Comparison of ENCODE assay signal across 23 cellular contexts in the genomic region with DNA sequence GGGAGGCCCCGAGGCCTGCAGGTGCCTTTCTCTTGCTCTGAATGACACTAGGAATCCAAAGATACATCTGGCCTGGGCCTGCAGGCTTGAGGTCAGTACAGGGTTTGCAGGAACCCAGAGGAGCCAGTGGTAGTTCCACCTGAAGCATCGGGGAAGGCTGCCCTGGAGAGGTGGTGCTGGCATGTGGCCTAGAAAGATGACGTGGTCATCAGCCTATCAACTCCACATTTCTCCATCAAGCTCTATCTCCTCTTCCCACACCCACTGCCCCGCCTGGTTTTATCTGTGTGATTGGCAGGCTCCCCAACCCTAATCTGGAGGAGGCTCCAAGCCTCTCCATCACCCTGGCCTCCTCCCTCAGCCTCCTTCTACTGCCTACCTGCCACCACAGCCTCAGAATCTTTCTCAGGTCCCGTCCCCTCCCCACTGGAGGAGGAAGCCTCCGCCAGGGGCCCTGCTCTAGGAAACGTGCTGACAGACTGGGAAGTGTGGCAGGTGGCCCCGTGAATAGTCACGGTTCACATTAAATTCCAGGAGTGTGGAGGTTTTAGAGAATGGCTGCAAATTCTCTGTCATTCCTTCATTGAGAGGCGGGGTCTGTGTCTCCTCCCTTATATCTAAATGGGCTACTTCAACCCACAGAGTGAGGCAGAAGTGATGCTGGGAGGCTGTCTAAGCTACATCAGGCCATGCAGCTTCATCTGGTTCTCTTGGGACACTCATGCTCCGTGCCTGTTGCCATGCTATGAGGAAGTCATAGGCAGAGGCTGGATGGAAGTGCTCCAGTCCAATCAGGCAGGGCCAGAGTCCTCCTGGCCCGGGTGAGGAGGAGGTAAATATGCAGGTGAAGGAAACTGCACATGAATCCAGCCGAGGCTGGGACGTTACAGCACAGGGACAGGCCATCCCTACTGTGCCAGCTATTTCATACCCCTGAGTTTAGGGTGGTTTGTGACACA. TPM values are rescaled to one million over a fixed set of nuclear protein-coding genes. Genes with fewer than 3 reads are reported as not detected.
DNase-seq lines count a peak whose midpoint lies in the region; ATAC-seq and TF ChIP-seq lines count a peak whose summit lies in the region.
"Had no signal": no experiment of that assay in that cellular context is flagged by ENCODE, and none has a peak within 500 bp of the region (broad histone marks: within the 10 kb centered on the region; RNA-seq: fewer than 3 reads in every experiment).

No MANE protein-coding gene starts in this region.

- intact Hi-C loops in activated naive CD4-positive, alpha-beta T cell treated with anti-CD3 and anti-CD28 coated beads for 36 hours (cut with micrococcal nuclease), result no loop called here

- H3K27ac ChIP-seq in SJCRH30 (no peak overlapping the region), foreskin keratinocyte (no peak overlapping the region)
- H3K27ac ChIP-seq: right lobe of liver, SJSA1, testis had no signal

- no peak for TF ChIP-seq CTCF in foreskin keratinocyte (conservative IDR thresholded peaks at IDR 0.05)

- H3K9me3 ChIP-seq in SJCRH30 (replicated peaks), result no peaks in the 10 kb centered on the region
- H3K9me3 ChIP-seq: right lobe of liver, SJSA1, testis had no signal

- no peaks in the 10 kb centered on the region for H3K27me3 Mint-ChIP-seq in activated naive CD4-positive, alpha-beta T cell treated with anti-CD3 and anti-CD28 coated beads, Interleukin-2, amount 50 U/mL, for 24 hours
- H3K27me3 Mint-ChIP-seq in activated naive CD4-positive, alpha-beta T cell treated with anti-CD3 and anti-CD28 coated beads for 36 hours (ENCODE audit: low read depth), result no peaks in the 10 kb centered on the region
- H3K27me3 Mint-ChIP-seq: activated T-cell treated with anti-CD3 and anti-CD28 coated beads, Interleukin-2, amount 50 U/mL, for 24 hours had no signal

- CTCF ChIA-PET in activated naive CD4-positive, alpha-beta T cell treated with anti-CD3 and anti-CD28 coated beads for 36 hours (lab: Charles Lee), result interaction anchor here (1.0 kb wide), 1 partner anchor 57 kb away, joined by 3 read pairs; no protein-coding TSS in a partner anchor

- peaks cover 13% of the 10 kb centered on the region for H3K27me3 ChIP-seq in SJCRH30
- H3K27me3 ChIP-seq in foreskin keratinocyte, result no peaks in the 10 kb centered on the region
- H3K27me3 ChIP-seq: right lobe of liver, SJSA1, testis had no signal

- no peak for DNase-seq in activated naive CD4-positive, alpha-beta T cell treated with anti-CD3 and anti-CD28 coated beads for 36 hours
- DNase-seq in SJCRH30, result peak; percentile 60 to 74
- peak; percentile 45 to 74 for DNase-seq in foreskin keratinocyte
- DNase-seq in AG20443 (ENCODE audit: low spot score), result no peak
- DNase-seq: activated CD4-positive, alpha-beta T cell treated with anti-CD3 and anti-CD28 coated beads, Interleukin-2, amount 50 U/mL, for 48 hours; activated naive CD4-positive, alpha-beta T cell treated with anti-CD3 and anti-CD28 coated beads, Interleukin-2, amount 50 U/mL, for 16 hours; activated T-cell treated with anti-CD3 and anti-CD28 coated beads, Interleukin-2, amount 50 U/mL, for 24 hours; DMS 273 treated with DMSO at 0.1 percent for 48 hours; effector CD8-positive, alpha-beta T cell; HFFc6; left cardiac atrium; natural killer cell; NCI-H1092; NCI-H2081; NCI-H524; right lobe of liver; testis had no signal

- no peaks in the 10 kb centered on the region for H3K36me3 ChIP-seq in SJCRH30
- H3K36me3 ChIP-seq: right lobe of liver, SJSA1 had no signal

- H3K4me3 ChIP-seq in SJCRH30, result no peak overlapping the region
- H3K4me3 ChIP-seq: right lobe of liver, SJSA1, testis had no signal

- H3K4me1 ChIP-seq in SJCRH30 (peaks cover 30% of the 10 kb centered on the region), foreskin keratinocyte (no peaks in the 10 kb centered on the region)

- H3K9me3 Mint-ChIP-seq in activated naive CD4-positive, alpha-beta T cell treated with anti-CD3 and anti-CD28 coated beads, Interleukin-2, amount 50 U/mL, for 24 hours, result no peaks in the 10 kb centered on the region
- no peaks in the 10 kb centered on the region for H3K9me3 Mint-ChIP-seq in activated naive CD4-positive, alpha-beta T cell treated with anti-CD3 and anti-CD28 coated beads for 36 hours
- H3K9me3 Mint-ChIP-seq: activated T-cell treated with anti-CD3 and anti-CD28 coated beads, Interleukin-2, amount 50 U/mL, for 24 hours; HFFc6; natural killer cell had no signal

- peak overlapping the region; percentile 47 for H3K4me3 Mint-ChIP-seq in activated naive CD4-positive, alpha-beta T cell treated with anti-CD3 and anti-CD28 coated beads, Interleukin-2, amount 50 U/mL, for 24 hours
- H3K4me3 Mint-ChIP-seq in activated naive CD4-positive, alpha-beta T cell treated with anti-CD3 and anti-CD28 coated beads for 36 hours, result no peak overlapping the region
- H3K4me3 Mint-ChIP-seq: activated T-cell treated with anti-CD3 and anti-CD28 coated beads, Interleukin-2, amount 50 U/mL, for 24 hours; CD14-positive monocyte; HFFc6; natural killer cell had no signal

- ATAC-seq in foreskin keratinocyte (peak; percentile 64), HG03378 (IDR thresholded peaks at IDR 0.05; ENCODE audit: unreplicated experiment) (no peak), HG03469 (IDR thresholded peaks at IDR 0.05; ENCODE audit: unreplicated experiment) (no peak), HG02852 (IDR thresholded peaks at IDR 0.05; ENCODE audit: unreplicated experiment) (no peak)
- ATAC-seq: natural killer cell had no signal

- peaks cover 34% of the 10 kb centered on the region for H3K4me1 Mint-ChIP-seq in activated naive CD4-positive, alpha-beta T cell treated with anti-CD3 and anti-CD28 coated beads, Interleukin-2, amount 50 U/mL, for 24 hours
- H3K4me1 Mint-ChIP-seq in activated naive CD4-positive, alpha-beta T cell treated with anti-CD3 and anti-CD28 coated beads for 36 hours (ENCODE audit: low read depth), result peaks cover 22% of the 10 kb centered on the region

- H3K36me3 Mint-ChIP-seq in activated naive CD4-positive, alpha-beta T cell treated with anti-CD3 and anti-CD28 coated beads, Interleukin-2, amount 50 U/mL, for 24 hours, result no peaks in the 10 kb centered on the region
- H3K36me3 Mint-ChIP-seq in activated naive CD4-positive, alpha-beta T cell treated with anti-CD3 and anti-CD28 coated beads for 36 hours (ENCODE audit: low read depth), result no peaks in the 10 kb centered on the region
- H3K36me3 Mint-ChIP-seq: CD14-positive monocyte, natural killer cell had no signal

- no peak overlapping the region for H3K27ac Mint-ChIP-seq in activated naive CD4-positive, alpha-beta T cell treated with anti-CD3 and anti-CD28 coated beads, Interleukin-2, amount 50 U/mL, for 24 hours
- no peak overlapping the region for H3K27ac Mint-ChIP-seq in activated naive CD4-positive, alpha-beta T cell treated with anti-CD3 and anti-CD28 coated beads for 36 hours
- H3K27ac Mint-ChIP-seq: activated T-cell treated with anti-CD3 and anti-CD28 coated beads, Interleukin-2, amount 50 U/mL, for 24 hours; HFFc6; natural killer cell had no signal

RNA-seq across cellular contexts. Expression of a gene that starts 11.4 kb away (rescaled TPM):
- 10 to 100 TPM; 87.0 to 87.2 TPM for total RNA-seq in activated naive CD4-positive, alpha-beta T cell treated with anti-CD3 and anti-CD28 coated beads for 36 hours
- total RNA-seq in SJCRH30 (2014; rRNA removed; shearing (Covaris generic)), result 19.4 and 20.4 TPM in 2 replicates
- 50.6 and 54.5 TPM in 2 replicates for total RNA-seq in foreskin keratinocyte
- 61.3 and 61.6 TPM in 2 replicates for polyA plus RNA-seq in foreskin keratinocyte

RNA-seq across cellular contexts. Expression of a gene that starts 19.9 kb away (rescaled TPM):
- 1 to 10 TPM; 2.1 to 2.5 TPM for total RNA-seq in activated naive CD4-positive, alpha-beta T cell treated with anti-CD3 and anti-CD28 coated beads for 36 hours
- 5.1 and 5.4 TPM in 2 replicates for total RNA-seq in SJCRH30 (2014; rRNA removed; shearing (Covaris generic))
- total RNA-seq in foreskin keratinocyte, result 1.2 and 2.6 TPM in 2 replicates
- polyA plus RNA-seq in foreskin keratinocyte, result 0.97 and 1.8 TPM in 2 replicates

RNA-seq across cellular contexts. Expression of a gene that starts 59.2 kb away (rescaled TPM):
- total RNA-seq in activated naive CD4-positive, alpha-beta T cell treated with anti-CD3 and anti-CD28 coated beads for 36 hours, result 10 to 100 TPM; 23.6 to 28.2 TPM
- 86.1 and 88.9 TPM in 2 replicates for total RNA-seq in SJCRH30 (2014; rRNA removed; shearing (Covaris generic))
- total RNA-seq in foreskin keratinocyte, result 24.2 and 29.6 TPM in 2 replicates
- polyA plus RNA-seq in foreskin keratinocyte, result 48.6 and 53.1 TPM in 2 replicates

Comparison
In these comparisons a context has a peak if more than half of its experiments do, and no peak if none do; other contexts are left out.
1. DNase-seq: peak in SJCRH30 (2 of 2) and foreskin keratinocyte (2 of 2); none in activated naive CD4-positive, alpha-beta T cell treated with anti-CD3 and anti-CD28 coated beads for 36 hours (single experiment) and AG20443 (single experiment).